ENCODE assay signal across 10 cellular contexts in genomic region chr7:47537716-47538640, GRCh38. TPM values are rescaled to one million over a fixed set of nuclear protein-coding genes. Genes with fewer than 3 reads are reported as not detected.
A peak's percentile ranks its signal among the peaks of the same experiment; 100 is the strongest.
DNase-seq lines count a peak whose midpoint lies in the region; ATAC-seq, FAIRE-seq and TF ChIP-seq lines count a peak whose summit lies in the region.
"Had no signal": no experiment of that assay in that cellular context is flagged by ENCODE, and none has a peak within 500 bp of the region (broad histone marks: within the 10 kb centered on the region; RNA-seq: fewer than 3 reads in every experiment).

No MANE protein-coding gene starts in this region.

- H3K27ac ChIP-seq in IMR-90 (ENCODE audit: insufficient read depth, low read length) (no peak overlapping the region), H1 (ENCODE audit: low read depth, low read length) (no peak overlapping the region), mucosa of rectum (ENCODE audit: low read depth in 2 of 2, low read length in 2 of 2) (peak overlapping the region; percentile 18 to 42), thoracic aorta (no peak overlapping the region)

- H4K20me1 ChIP-seq in IMR-90 (ENCODE audit: insufficient read depth, low read length), result peaks cover 66% of the 10 kb centered on the region
- peaks cover 2 to 14% of the 10 kb centered on the region in 2 experiments for H4K20me1 ChIP-seq in H1 (replicated peaks in 1 of 2; ENCODE audit: control insufficient read depth in 1 of 2, insufficient read depth in 2 of 2, low read length in 2 of 2)

- DNase-seq in IMR-90 (no peak), H1 (ENCODE audit: low read depth in 1 of 2, low spot score in 2 of 2) (no peak), thoracic aorta (ENCODE audit: low spot score) (no peak), NCI-H82 treated with DMSO at 0.1 percent for 48 hours (lab: John Stamatoyannopoulos, UW; ENCODE audit: unreplicated experiment) (no peak), UCSD-AML1 (lab: John Stamatoyannopoulos, UW; ENCODE audit: unreplicated experiment) (no peak)
- DNase-seq: activated T-cell treated with anti-CD3 and anti-CD28 coated beads, Interleukin-2, amount 50 U/mL, for 72 hours; effector CD4-positive, alpha-beta T cell had no signal

- CTCF ChIA-PET in IMR-90 (lab: Yijun Ruan, JAX) (no interaction called here), H1 (lab: Charles Lee; ENCODE audit: partially characterized antibody) (interaction anchor here (0.6 to 1.2 kb wide), 4 partner anchors 15 to 73 kb away, joined by 3 to 4 read pairs (median 3); no protein-coding TSS in a partner anchor)

- TF ChIP-seq RAD21 in IMR-90 (IDR thresholded peaks at IDR 0.05; ENCODE audit: low read length), result no peak
- TF ChIP-seq RAD21 in H1 (IDR thresholded peaks at IDR 0.05 in 1 of 2, conservative IDR thresholded peaks at IDR 0.05 in 1 of 2; ENCODE audit: low read depth in 2 of 2, low read length in 2 of 2), result no peak

- H3K9me3 ChIP-seq in IMR-90 (ENCODE audit: control insufficient read depth, insufficient read depth, low read length) (no peaks in the 10 kb centered on the region), H1 (ENCODE audit: insufficient read depth in 2 of 2, low read depth in 1 of 2, low read length in 1 of 2) (no peaks in the 10 kb centered on the region), mucosa of rectum (ENCODE audit: control insufficient read depth in 2 of 2, low read length in 2 of 2) (no peaks in the 10 kb centered on the region), thoracic aorta (no peaks in the 10 kb centered on the region)

- H2BK5ac ChIP-seq in IMR-90 (ENCODE audit: low read depth, low read length, poor library complexity, severe bottlenecking), result no peak overlapping the region
- no peak overlapping the region for H2BK5ac ChIP-seq in H1 (ENCODE audit: low read depth, low read length)

- TF ChIP-seq POLR2A in IMR-90 (IDR thresholded peaks at IDR 0.05; ENCODE audit: low read depth, low read length), result no peak
- no peak for TF ChIP-seq POLR2A in H1 (IDR thresholded peaks at IDR 0.05; ENCODE audit: control extremely low read depth in 1 of 2, low read depth in 2 of 2, low read length in 2 of 2)

- in situ Hi-C loops in IMR-90 (cut with MboI; ENCODE audit: low sequenced_read_pairs), result no loop called here

- no peak for TF ChIP-seq CTCF in IMR-90 (conservative IDR thresholded peaks at IDR 0.05; ENCODE audit: low read depth, low read length)
- TF ChIP-seq CTCF in H1 (IDR thresholded peaks at IDR 0.05; ENCODE audit: control extremely low read depth in 1 of 3, insufficient read depth in 1 of 3, low read depth in 1 of 3, low read length in 3 of 3), result no peak
- TF ChIP-seq CTCF in thoracic aorta (IDR thresholded peaks at IDR 0.05), result no peak

- BruUV-seq in IMR-90 (replicated peaks; lab: Mats Ljungman, UMichigan), result no TSS peak

- intact Hi-C loops in IMR-90 (cut with micrococcal nuclease), result loop anchor here (1.0 kb wide), 1 partner anchor 55 kb away; no protein-coding TSS in a partner anchor

- H4K5ac ChIP-seq in IMR-90 (ENCODE audit: low read depth, low read length) (peak overlapping the region; percentile 70), H1 (ENCODE audit: insufficient read length, low read depth, low read length) (no peak overlapping the region)

- dilution Hi-C loops in IMR-90 (cut with HindIII; ENCODE audit: low sequenced_read_pairs, unreplicated experiment), result no loop called here

- H3K36me3 ChIP-seq in IMR-90 (ENCODE audit: control insufficient read depth, insufficient read depth, low read length), result peaks cover 3% of the 10 kb centered on the region; the same call in 1 of the 2 replicates
- no peaks in the 10 kb centered on the region for H3K36me3 ChIP-seq in H1 (ENCODE audit: control insufficient read depth in 2 of 4, insufficient read depth in 4 of 4, low read length in 3 of 4)
- H3K36me3 ChIP-seq in mucosa of rectum (ENCODE audit: control insufficient read depth in 2 of 2, insufficient read depth in 2 of 2, low read length in 2 of 2), result no peaks in the 10 kb centered on the region
- H3K36me3 ChIP-seq in thoracic aorta, result no peaks in the 10 kb centered on the region

- H3K23me2 ChIP-seq in H1 (ENCODE audit: low read depth, low read length), result peaks cover 11% of the 10 kb centered on the region

- no peak for FAIRE-seq in H1 (lab: Jason Lieb, UNC)

- H2BK15ac ChIP-seq in IMR-90 (ENCODE audit: low read depth, low read length) (peak overlapping the region; percentile 35; the same call in 2 of the 3 replicates), H1 (ENCODE audit: low read length) (no peak overlapping the region)

- peaks cover 0 to 15% of the 10 kb centered on the region in 2 experiments; a peak in 1 of 4 replicates for H3K79me2 ChIP-seq in H1 (ENCODE audit: control insufficient read depth in 1 of 2, insufficient read depth in 2 of 2, low read length in 2 of 2)

- H3K79me1 ChIP-seq in IMR-90 (ENCODE audit: low read depth in 1 of 2, low read length in 2 of 2) (peaks cover 42 to 90% of the 10 kb centered on the region in 2 experiments), H1 (ENCODE audit: low read depth, low read length) (peaks cover 12% of the 10 kb centered on the region)

- H4K8ac ChIP-seq in IMR-90 (ENCODE audit: low read depth in 2 of 2, low read length in 2 of 2), result peak overlapping the region; percentile 53 to 73
- no peak overlapping the region for H4K8ac ChIP-seq in H1 (ENCODE audit: extremely low read depth, insufficient read depth, low read length)

- H3K27me3 ChIP-seq in IMR-90 (ENCODE audit: control insufficient read depth, insufficient read depth, low read length), result no peaks in the 10 kb centered on the region
- peaks cover 0 to 14% (median 12%) of the 10 kb centered on the region in 4 experiments; a peak in 5 of 7 replicates for H3K27me3 ChIP-seq in H1 (replicated peaks in 1 of 4; ENCODE audit: control insufficient read depth in 3 of 4, extremely low read depth in 1 of 4, insufficient read depth in 3 of 4, low read length in 3 of 4)
- no peaks in the 10 kb centered on the region for H3K27me3 ChIP-seq in mucosa of rectum (ENCODE audit: control insufficient read depth in 2 of 2, insufficient read depth in 2 of 2, low read length in 2 of 2)
- H3K27me3 ChIP-seq in thoracic aorta (replicated peaks; ENCODE audit: insufficient read depth), result no peaks in the 10 kb centered on the region

- POLR2A ChIA-PET in IMR-90 (lab: Charles Lee; ENCODE audit: unreplicated experiment) (no interaction called here), H1 (lab: Charles Lee; ENCODE audit: partially characterized antibody) (interaction anchor here (1.0 kb wide), 1 partner anchor 135 kb away, joined by 3 read pairs; no protein-coding TSS in a partner anchor)

- H3K4me2 ChIP-seq in IMR-90 (ENCODE audit: low read depth, low read length), result peak overlapping the region; percentile 79
- H3K4me2 ChIP-seq in H1 (ENCODE audit: insufficient read depth in 1 of 2, low read depth in 2 of 2, low read length in 2 of 2), result peak overlapping the region; percentile 94 to 100

- H3K4ac ChIP-seq in IMR-90 (ENCODE audit: low read depth, low read length) (peak overlapping the region; percentile 70), H1 (replicated peaks; ENCODE audit: insufficient read length, low read depth, low read length) (no peak overlapping the region)

- H2BK20ac ChIP-seq in IMR-90 (ENCODE audit: low read depth, low read length), result peak overlapping the region; percentile 60; the same call in 1 of the 2 replicates
- no peak overlapping the region for H2BK20ac ChIP-seq in H1 (ENCODE audit: low read length)

- H3K18ac ChIP-seq in IMR-90 (ENCODE audit: low read depth, low read length), result peak overlapping the region; percentile 7
- H3K18ac ChIP-seq in H1 (ENCODE audit: extremely low read depth, low read length), result no peak overlapping the region

- H3K56ac ChIP-seq in IMR-90 (ENCODE audit: extremely low read depth, insufficient read depth, low read length) (0 out of 2 replicates have a peak overlapping the region, but pooled peaks have one; percentile 35), H1 (replicated peaks; ENCODE audit: insufficient read length, low read depth, low read length) (no peak overlapping the region)

- ATAC-seq in IMR-90 (ENCODE audit: low read depth), result no peak
- no peak for ATAC-seq in thoracic aorta (ENCODE audit: insufficient number of reproducible peaks, low FRiP score, low read depth)
- no peak for ATAC-seq in GM21528 (IDR thresholded peaks at IDR 0.05; ENCODE audit: low FRiP score, unreplicated experiment)
- ATAC-seq in HG02588 (IDR thresholded peaks at IDR 0.05; ENCODE audit: unreplicated experiment), result no peak
- ATAC-seq: activated T-cell treated with anti-CD3 and anti-CD28 coated beads, Interleukin-2, amount 50 U/mL, for 72 hours had no signal

- H2AK9ac ChIP-seq in IMR-90 (replicated peaks; ENCODE audit: low read depth, low read length, poor library complexity), result no peak overlapping the region

- H2BK120ac ChIP-seq in IMR-90 (ENCODE audit: low read depth, low read length) (peak overlapping the region; percentile 35), H1 (replicated peaks; ENCODE audit: low read depth, low read length) (no peak overlapping the region)

- H3K4me3 ChIP-seq in IMR-90 (ENCODE audit: insufficient read depth, low read depth, low read length) (peak overlapping the region; percentile 11; the same call in 1 of the 2 replicates), H1 (ENCODE audit: extremely low read depth in 1 of 4, insufficient read depth in 2 of 4, low read depth in 3 of 4, low read length in 4 of 4) (peak overlapping the region; percentile 49 to 66 (median 56); a peak in 5 of 8 replicates), mucosa of rectum (ENCODE audit: low read length in 2 of 2) (peak overlapping the region; percentile 60 to 62), thoracic aorta (peak overlapping the region; percentile 72)

- no peak for TF ChIP-seq EP300 in H1 (IDR thresholded peaks at IDR 0.05; ENCODE audit: borderline replicate concordance in 1 of 2, low read depth in 2 of 2, low read length in 2 of 2)

- peak overlapping the region; percentile 79 for H3K23ac ChIP-seq in IMR-90 (ENCODE audit: low read depth, low read length)
- H3K23ac ChIP-seq in H1 (ENCODE audit: insufficient read length), result no peak overlapping the region

- peak overlapping the region; percentile 73 for H4K91ac ChIP-seq in IMR-90 (ENCODE audit: insufficient read depth, low read depth, low read length)
- H4K91ac ChIP-seq in H1 (replicated peaks; ENCODE audit: insufficient read length, low read length), result no peak overlapping the region

- H3K14ac ChIP-seq in IMR-90 (replicated peaks; ENCODE audit: low read depth, low read length) (peak overlapping the region; percentile 65), H1 (ENCODE audit: insufficient read length) (no peak overlapping the region)

- H2AFZ ChIP-seq in IMR-90 (replicated peaks; ENCODE audit: low read length, poor library complexity) (peak overlapping the region; percentile 8), H1 (ENCODE audit: low read length) (no peak overlapping the region)

- H2AK5ac ChIP-seq in IMR-90 (ENCODE audit: low read depth, low read length) (peak overlapping the region; percentile 41), H1 (ENCODE audit: low read depth, low read length) (no peak overlapping the region)

- peak overlapping the region; percentile 44; the same call in 1 of the 2 replicates for H3K9ac ChIP-seq in IMR-90 (ENCODE audit: low read depth, low read length)
- H3K9ac ChIP-seq in H1 (replicated peaks in 1 of 4; ENCODE audit: extremely low read depth in 1 of 4, low read depth in 3 of 4, low read length in 3 of 4), result no peak overlapping the region
- peak overlapping the region in 1 of 2 donors; percentile 57 for H3K9ac ChIP-seq in mucosa of rectum (ENCODE audit: low read depth in 1 of 2, low read length in 2 of 2)

- no peak overlapping the region for H2BK12ac ChIP-seq in H1 (ENCODE audit: low read depth, low read length)

- 58% methylated on average over 7 of the region's 17 CpGs; no CpG with 5 or more reads in 1 of the 2 experiments for WGBS in IMR-90 (ENCODE audit: extremely low coverage in 2 of 2, insufficient read length in 1 of 2), 2 experiments
- WGBS in H1 (ENCODE audit: extremely low coverage in 1 of 2, insufficient coverage in 1 of 2, insufficient read length in 1 of 2, insufficient replicate concordance in 2 of 2, low coverage in 1 of 2, low lambda C conversion rate in 2 of 2, missing lambda C conversion rate in 1 of 2), 2 experiments, result 74% methylated on average over 12 of the region's 17 CpGs; no CpG with 5 or more reads in 1 of the 2 experiments

- H3K4me1 ChIP-seq in IMR-90 (ENCODE audit: control insufficient read depth, insufficient read depth, low read length) (peaks cover 39% of the 10 kb centered on the region), H1 (replicated peaks in 1 of 4; ENCODE audit: control insufficient read depth in 3 of 4, insufficient read depth in 4 of 4, low read length in 3 of 4) (peaks cover 13 to 28% (median 19%) of the 10 kb centered on the region in 4 experiments), mucosa of rectum (ENCODE audit: control insufficient read depth in 2 of 2, insufficient read depth in 2 of 2, low read length in 2 of 2) (peaks cover 17 to 30% of the 10 kb centered on the region in 2 donors), thoracic aorta (ENCODE audit: control insufficient read depth in 1 of 2, low read depth in 2 of 2) (peaks cover 20 to 38% of the 10 kb centered on the region in 2 donors)

- H3K9me1 ChIP-seq in IMR-90 (ENCODE audit: insufficient read depth, low read length), result peaks cover 39% of the 10 kb centered on the region

RNA-seq across cellular contexts. Expression of gene TNS3, which starts 43.9 kb away (rescaled TPM):
- 58.9 and 64.3 TPM in 2 replicates for total RNA-seq in IMR-90 (2012; rRNA removed)
- 75.6 and 79.2 TPM in 2 replicates for polyA plus RNA-seq in IMR-90 (2012; rRNA removed)
- polyA plus RNA-seq in IMR-90 (2012; cell fraction: cytosol; rRNA removed), result 45.5 and 62.9 TPM in 2 replicates
- polyA plus RNA-seq in IMR-90 (2012; cell fraction: nucleus; rRNA removed; ENCODE audit: low replicate concordance), result 103 and 160 TPM in 2 replicates
- 24.2 TPM in 2 replicates for total RNA-seq in H1 (2021; fragmentation: NEBNext Ultra II Directional; extraction: Animal tissue kit (Norgen Biotek cat#: 25700))
- 11.9 and 14.7 TPM in 2 replicates for polyA plus RNA-seq in H1 (2011; rRNA removed)
- polyA plus RNA-seq in H1 (2011; cell fraction: cytosol; rRNA removed), result 11.5 TPM
- 24.3 TPM for polyA plus RNA-seq in H1 (2011; cell fraction: nucleus; rRNA removed)
- polyA plus RNA-seq in H1 (2012, experiment 1 of 2), result 12.6 to 15.2 TPM (median 13.6 TPM) in 4 replicates
- polyA plus RNA-seq in H1 (2012, experiment 2 of 2), result 7.5 TPM
- polyA plus RNA-seq in H1 (2013, experiment 1 of 2), result 6.6 TPM
- polyA plus RNA-seq in H1 (2013, experiment 2 of 2), result 6.0 TPM
- 54.4 and 72.3 TPM in 2 replicates for polyA minus RNA-seq in H1 (2011; rRNA and poly(A)+ RNA removed)
- 17.2 TPM for polyA minus RNA-seq in H1 (2011; cell fraction: cytosol; rRNA and poly(A)+ RNA removed)
- polyA minus RNA-seq in H1 (2011; cell fraction: nucleus; rRNA and poly(A)+ RNA removed), result 43.9 TPM
- total RNA-seq in thoracic aorta, result 100 to 1,000 TPM; 138 to 151 TPM

Comparison
In these comparisons a context has a peak if more than half of its experiments do, and no peak if none do; other contexts are left out.
1. H3K27ac ChIP-seq: peak in mucosa of rectum (2 of 2); none in IMR-90 (single experiment), H1 (single experiment) and thoracic aorta (0 of 2).
2. H3K4me3 ChIP-seq: peak in every context shown above with its lines; median percentile 72 in thoracic aorta; 61 in mucosa of rectum; 56 in H1; 11 in IMR-90.